In the genomic region with DNA sequence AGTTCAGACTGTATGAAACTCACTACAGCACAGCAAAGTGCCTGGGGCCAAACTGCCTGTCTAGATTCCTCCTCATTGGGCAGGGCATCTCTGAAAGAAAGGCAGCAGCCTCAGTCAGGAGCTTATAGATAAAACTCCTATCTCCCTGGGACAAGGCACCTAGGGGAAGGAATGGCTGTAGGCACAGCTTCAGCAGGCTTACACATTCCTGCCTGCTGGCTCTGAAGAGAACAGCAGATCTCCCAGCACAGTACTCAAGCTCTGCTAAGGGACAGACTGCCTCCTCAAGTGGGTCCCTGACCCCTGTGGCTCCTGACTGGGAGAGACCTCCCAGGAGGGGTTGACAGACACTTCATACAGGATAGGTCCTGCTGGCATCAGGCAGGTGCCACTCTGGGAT, we compare ENCODE assay signal across 1 cellular context.
TF ChIP-seq lines count a peak whose summit lies in the region.

No MANE protein-coding gene starts in this region.

TF ChIP-seq in HepG2, 621 proteins besides CTCF, POLR2A, EP300 and RAD21:
- peak; percentile 92; the same call in 1 of the 2 replicates for TF ChIP-seq ZNF17 (CRISPR knock-in tag; IDR thresholded peaks at IDR 0.05)
